Comparison of ENCODE assay signal across 15 cellular contexts in the genomic region with DNA sequence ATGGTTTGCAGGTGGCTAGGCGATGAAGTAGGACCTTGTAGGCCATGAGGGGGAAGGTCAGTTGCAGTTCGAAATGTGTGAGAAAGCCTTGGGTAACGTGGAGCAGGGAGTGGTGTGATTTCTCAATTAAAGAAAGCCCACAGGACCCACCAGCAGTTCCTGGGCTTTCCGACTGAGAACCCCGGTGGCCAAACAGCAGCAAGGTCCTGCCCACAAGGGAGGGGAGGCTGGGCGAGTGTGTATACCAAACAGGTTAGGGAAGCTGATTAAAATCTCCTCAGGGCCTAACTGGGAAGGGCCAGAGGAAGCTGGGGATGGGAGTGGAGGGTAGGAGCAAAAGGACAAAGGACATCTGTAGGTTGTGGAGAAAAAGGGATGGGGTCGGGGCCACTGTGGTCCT. TPM values are rescaled to one million over a fixed set of nuclear protein-coding genes. Genes with fewer than 3 reads are reported as not detected.
DNase-seq lines count a peak whose midpoint lies in the region; ATAC-seq and TF ChIP-seq lines count a peak whose summit lies in the region.
"Had no signal": no experiment of that assay in that cellular context is flagged by ENCODE, and none has a peak within 500 bp of the region (broad histone marks: within the 10 kb centered on the region; RNA-seq: fewer than 3 reads in every experiment).

No MANE protein-coding gene starts in this region.

- no peak for TF ChIP-seq EP300 in stomach (IDR thresholded peaks at IDR 0.05)

- 42 to 63% (median 52%) methylated on average over 6 to 7 of the region's 7 CpGs for WGBS in stomach, 5 donors

- H3K9me3 Mint-ChIP-seq in activated T-cell treated with anti-CD3 and anti-CD28 coated beads, Interleukin-2, amount 50 U/mL, for 24 hours, result no peaks in the 10 kb centered on the region
- peaks cover 8% of the 10 kb centered on the region for H3K9me3 Mint-ChIP-seq in glutamatergic neuron (ENCODE audit: unreplicated experiment)

- TF ChIP-seq CTCF in Panc1 (IDR thresholded peaks at IDR 0.05) (no peak), glutamatergic neuron (IDR thresholded peaks at IDR 0.05; ENCODE audit: partially characterized antibody, unreplicated experiment) (no peak), stomach (IDR thresholded peaks at IDR 0.05) (no peak)

- DNase-seq in activated T-cell treated with anti-CD3 and anti-CD28 coated beads, Interleukin-2, amount 50 U/mL, for 24 hours, result no peak
- DNase-seq in activated T-cell treated with anti-CD3 and anti-CD28 coated beads, Interleukin-2, amount 50 U/mL, for 48 hours, result no peak
- DNase-seq in Panc1 (ENCODE audit: low read depth, low spot score), result no peak
- DNase-seq in glutamatergic neuron, result no peak
- DNase-seq in stomach, result no peak
- no peak for DNase-seq in iPS-NIHi7 (ENCODE audit: extremely low spot score)
- DNase-seq in NCI-H187 (lab: John Stamatoyannopoulos, UW), result no peak
- DNase-seq: activated CD8-positive, alpha-beta memory T cell treated with anti-CD3 and anti-CD28 coated beads for 24 hours; effector memory CD4-positive, alpha-beta T cell; NCI-H1417 treated with DMSO at 0.1 percent for 48 hours; NCI-H69; SK-N-SH had no signal

- BruUV-seq in Panc1 (replicated peaks; lab: Mats Ljungman, UMichigan), result no TSS peak

- POLR2A ChIA-PET in Panc1 (lab: Charles Lee), result interaction anchor here (0.6 kb wide), 1 partner anchor 84 kb away, joined by 3 read pairs; no protein-coding TSS in a partner anchor

- H3K27me3 ChIP-seq in Panc1 (ENCODE audit: control insufficient read depth, insufficient read depth, low read length) (no peaks in the 10 kb centered on the region), stomach (no peaks in the 10 kb centered on the region)
- H3K27me3 ChIP-seq: heart left ventricle had no signal

- peaks cover 14% of the 10 kb centered on the region for H3K27me3 Mint-ChIP-seq in activated T-cell treated with anti-CD3 and anti-CD28 coated beads, Interleukin-2, amount 50 U/mL, for 24 hours
- peaks cover 4% of the 10 kb centered on the region for H3K27me3 Mint-ChIP-seq in glutamatergic neuron (ENCODE audit: unreplicated experiment)

- intact Hi-C loops in Panc1 (cut with micrococcal nuclease; ENCODE audit: unreplicated experiment), result no loop called here
- intact Hi-C loops in stomach (cut with DNase I; ENCODE audit: low total_unique reads), result no loop called here

- H3K4me1 ChIP-seq in Panc1 (ENCODE audit: control insufficient read depth, insufficient read depth, low read length) (peaks cover 26% of the 10 kb centered on the region), stomach (peaks cover 0 to 52% (median 31%) of the 10 kb centered on the region in 4 donors)

- H3K9me3 ChIP-seq in Panc1 (ENCODE audit: control insufficient read depth, insufficient read depth, low read depth, low read length) (no peaks in the 10 kb centered on the region), stomach (no peaks in the 10 kb centered on the region)
- H3K9me3 ChIP-seq: heart left ventricle, SK-N-SH had no signal

- CTCF ChIA-PET in Panc1 (lab: Charles Lee), result no interaction called here

- H3K36me3 ChIP-seq in Panc1 (ENCODE audit: control insufficient read depth, insufficient read depth, low read length), result peaks cover 6% of the 10 kb centered on the region
- peaks cover 4 to 45% (median 37%) of the 10 kb centered on the region in 4 donors for H3K36me3 ChIP-seq in stomach

- H3K27ac Mint-ChIP-seq in activated T-cell treated with anti-CD3 and anti-CD28 coated beads, Interleukin-2, amount 50 U/mL, for 24 hours, result peak overlapping the region; percentile 23
- H3K27ac Mint-ChIP-seq in glutamatergic neuron (ENCODE audit: unreplicated experiment), result peak overlapping the region; percentile 55

- peaks cover 39% of the 10 kb centered on the region for H3K36me3 Mint-ChIP-seq in activated T-cell treated with anti-CD3 and anti-CD28 coated beads, Interleukin-2, amount 50 U/mL, for 24 hours (ENCODE audit: low read depth)
- no peaks in the 10 kb centered on the region for H3K36me3 Mint-ChIP-seq in glutamatergic neuron (ENCODE audit: unreplicated experiment)

- in situ Hi-C loops in Panc1 (cut with HindIII; ENCODE audit: low pct_unique_long_range_greater_than_20kb, low sequenced_read_pairs), result no loop called here

- H3K4me3 Mint-ChIP-seq in activated T-cell treated with anti-CD3 and anti-CD28 coated beads, Interleukin-2, amount 50 U/mL, for 24 hours, result no peak overlapping the region
- peak overlapping the region; percentile 84 for H3K4me3 Mint-ChIP-seq in glutamatergic neuron (ENCODE audit: unreplicated experiment)

- H3K27ac ChIP-seq in Panc1 (ENCODE audit: low read length) (peak overlapping the region; percentile 18; the same call in 1 of the 2 replicates), stomach (peak overlapping the region in 3 of 5 donors; percentile 26 to 53 (median 32))

- H3K4me3 ChIP-seq in Panc1 (ENCODE audit: low read depth in 2 of 2, low read length in 2 of 2), result no peak overlapping the region
- no peak overlapping the region for H3K4me3 ChIP-seq in stomach

- no peak for TF ChIP-seq POLR2A in stomach (IDR thresholded peaks at IDR 0.05)

- no peak for ATAC-seq in Panc1
- no peak for ATAC-seq in HG02870 (IDR thresholded peaks at IDR 0.05; ENCODE audit: unreplicated experiment)
- ATAC-seq: sciatic nerve had no signal

- H3K4me1 Mint-ChIP-seq in activated T-cell treated with anti-CD3 and anti-CD28 coated beads, Interleukin-2, amount 50 U/mL, for 24 hours (ENCODE audit: low read depth), result peaks cover 25% of the 10 kb centered on the region
- H3K4me1 Mint-ChIP-seq in glutamatergic neuron (ENCODE audit: low read depth, unreplicated experiment), result peaks cover 10% of the 10 kb centered on the region

RNA-seq across cellular contexts. Expression of a gene that starts 2.4 kb away (rescaled TPM):
- total RNA-seq in Panc1 (2021; ENCODE audit: unreplicated experiment) (221 TPM), glutamatergic neuron (ENCODE audit: unreplicated experiment) (133 TPM), stomach (10 to 100 TPM; 13.4 to 69.3 (median 26.6) TPM)
- polyA plus RNA-seq in Panc1 (2012; ENCODE audit: insufficient read length), result 308 TPM
- 10 to 100 TPM; 16.8 to 49.6 (median 34.9) TPM for polyA plus RNA-seq in stomach

RNA-seq across cellular contexts. Expression of a gene that starts 6.0 kb away (rescaled TPM):
- 317 TPM for total RNA-seq in Panc1 (2021; ENCODE audit: unreplicated experiment)
- 556 TPM for polyA plus RNA-seq in Panc1 (2012; ENCODE audit: insufficient read length)
- 730 TPM for total RNA-seq in glutamatergic neuron (ENCODE audit: unreplicated experiment)
- total RNA-seq in stomach, result 100 to 1,000 TPM in 2 of 5 donors, 10 to 100 TPM in 3; 46.4 to 178 (median 93.3) TPM
- 10 to 100 TPM; 45.7 to 61.8 (median 59.1) TPM for polyA plus RNA-seq in stomach

RNA-seq across cellular contexts. Expression of a gene that starts 13.0 kb away (rescaled TPM):
- total RNA-seq in Panc1 (2021; ENCODE audit: unreplicated experiment) (225 TPM), glutamatergic neuron (ENCODE audit: unreplicated experiment) (125 TPM), stomach (10 to 100 TPM; 16.7 to 79.4 (median 55.4) TPM)
- polyA plus RNA-seq in Panc1 (2012; ENCODE audit: insufficient read length), result 389 TPM
- polyA plus RNA-seq in stomach, result 100 to 1,000 TPM in 2 of 3 donors, 10 to 100 TPM in 1; 82.2 to 162 (median 157) TPM

RNA-seq across cellular contexts. Expression of a gene that starts 19.6 kb away (rescaled TPM):
- total RNA-seq in Panc1 (2021; ENCODE audit: unreplicated experiment), result 113 TPM
- 123 TPM for polyA plus RNA-seq in Panc1 (2012; ENCODE audit: insufficient read length)
- total RNA-seq in glutamatergic neuron (ENCODE audit: unreplicated experiment), result 40.9 TPM
- 100 to 1,000 TPM in 2 of 5 donors, 10 to 100 TPM in 3; 12.7 to 202 (median 84.6) TPM for total RNA-seq in stomach
- 10 to 100 TPM; 19.4 to 59.9 (median 21.8) TPM for polyA plus RNA-seq in stomach

RNA-seq across cellular contexts. Expression of a gene that starts 21.9 kb away (rescaled TPM):
- total RNA-seq in Panc1 (2021; ENCODE audit: unreplicated experiment) (60.4 TPM), glutamatergic neuron (ENCODE audit: unreplicated experiment) (15.8 TPM), stomach (10 to 100 TPM; 12.5 to 48.7 (median 26.3) TPM)
- polyA plus RNA-seq in Panc1 (2012; ENCODE audit: insufficient read length), result 104 TPM
- 10 to 100 TPM; 15.9 to 18.2 (median 16.0) TPM for polyA plus RNA-seq in stomach
